ENCODE assay signal across 4 cellular contexts in the genomic region with DNA sequence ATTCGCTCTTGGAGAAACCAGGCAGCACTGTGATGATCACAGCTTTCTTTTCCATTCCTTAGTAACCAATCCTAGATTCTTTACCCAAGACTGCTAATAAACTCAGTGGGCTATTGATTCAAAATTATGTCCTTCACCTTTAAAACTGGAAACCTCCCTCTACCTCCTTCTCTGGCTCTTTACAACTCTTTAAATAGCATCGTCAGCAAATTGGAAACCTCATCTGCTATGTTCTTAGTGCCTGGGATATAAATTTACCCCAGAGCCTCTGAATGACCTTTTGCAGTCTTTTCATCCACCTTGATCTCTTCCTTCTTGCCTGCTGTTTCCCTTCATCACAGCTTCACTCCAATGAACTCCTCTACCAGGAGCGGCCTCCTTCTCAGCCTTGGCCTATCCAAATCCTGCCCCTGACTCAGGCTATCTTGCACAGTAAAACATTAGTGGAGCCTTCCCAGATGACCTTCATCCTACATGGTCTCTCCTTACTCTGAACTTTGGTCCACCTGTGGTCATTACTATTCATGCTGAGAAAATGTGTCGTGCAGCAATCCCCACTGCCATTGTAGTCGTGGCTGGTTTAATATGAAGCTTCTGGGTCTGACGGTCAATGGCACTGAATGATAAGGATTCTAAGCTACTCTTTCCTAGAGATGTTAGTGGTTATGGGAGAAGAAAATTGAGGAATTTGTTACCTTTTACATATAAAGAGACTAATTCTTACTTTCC.
TF ChIP-seq lines count a peak whose summit lies in the region.

No MANE protein-coding gene starts in this region.

TF ChIP-seq in SK-N-SH, 30 proteins besides CTCF, POLR2A, EP300 and RAD21:
- no peak for TF ChIP-seq RFX5 (IDR thresholded peaks at IDR 0.05; ENCODE audit: low read length)
- TF ChIP-seq MEF2A (IDR thresholded peaks at IDR 0.05; ENCODE audit: borderline replicate concordance, low read depth), result no peak
- no peak for TF ChIP-seq IRF3 (IDR thresholded peaks at IDR 0.05; ENCODE audit: low read depth, low read length)
- no peak for TF ChIP-seq JUND (IDR thresholded peaks at IDR 0.05)

TF ChIP-seq in SK-N-SH treated with all-trans-retinoic acid at 6 μM for 48 hours, 23 proteins besides CTCF, POLR2A, EP300 and RAD21:
- TF ChIP-seq BACH2 (CRISPR knock-in tag; IDR thresholded peaks at IDR 0.05; ENCODE audit: borderline replicate concordance) (no peak), ZNF70 (CRISPR knock-in tag; IDR thresholded peaks at IDR 0.05) (no peak), RARB (CRISPR knock-in tag; IDR thresholded peaks at IDR 0.05) (no peak), ZFP3 (CRISPR knock-in tag; IDR thresholded peaks at IDR 0.05) (no peak), SNAI2 (CRISPR knock-in tag; IDR thresholded peaks at IDR 0.05) (no peak), CSDC2 (CRISPR knock-in tag; IDR thresholded peaks at IDR 0.05) (no peak), GLIS3 (CRISPR knock-in tag; IDR thresholded peaks at IDR 0.05) (no peak), ISL1 (CRISPR knock-in tag; IDR thresholded peaks at IDR 0.05) (no peak), ZNF565 (CRISPR knock-in tag; conservative IDR thresholded peaks at IDR 0.05; ENCODE audit: low read depth) (no peak), ZC3H10 (CRISPR knock-in tag; IDR thresholded peaks at IDR 0.05) (no peak), POU6F1 (CRISPR knock-in tag; IDR thresholded peaks at IDR 0.05; ENCODE audit: borderline replicate concordance, low read depth) (no peak), ARNTL (CRISPR knock-in tag; IDR thresholded peaks at IDR 0.05; ENCODE audit: borderline replicate concordance, low read depth) (no peak), TCF4 (CRISPR knock-in tag; IDR thresholded peaks at IDR 0.05; ENCODE audit: borderline replicate concordance) (no peak), TOX (CRISPR knock-in tag; IDR thresholded peaks at IDR 0.05; ENCODE audit: borderline replicate concordance) (no peak), ZFP30 (CRISPR knock-in tag; IDR thresholded peaks at IDR 0.05) (no peak), CSRNP3 (CRISPR knock-in tag; IDR thresholded peaks at IDR 0.05) (no peak)
TF ChIP-seq in SK-N-SH treated with all-trans-retinoic acid at 6 μM for 48 hours: peak in this region for 0.

TF ChIP-seq in IMR-90, 13 proteins besides CTCF, POLR2A, EP300 and RAD21:
- TF ChIP-seq MXI1 (IDR thresholded peaks at IDR 0.05; ENCODE audit: borderline replicate concordance, low read depth, low read length) (no peak), ELK1 (IDR thresholded peaks at IDR 0.05; ENCODE audit: borderline replicate concordance, low read depth, low read length) (no peak), MAFK (IDR thresholded peaks at IDR 0.05; ENCODE audit: low read depth, low read length) (peak; percentile 96), FOS (IDR thresholded peaks at IDR 0.05; ENCODE audit: low read depth, low read length) (no peak), SMC3 (IDR thresholded peaks at IDR 0.05; ENCODE audit: low read depth, low read length) (no peak), BHLHE40 (IDR thresholded peaks at IDR 0.05; ENCODE audit: low read depth, low read length) (no peak)

TF ChIP-seq in K562, 482 proteins besides CTCF, POLR2A, EP300 and RAD21:
- TF ChIP-seq NEUROD1 (IDR thresholded peaks at IDR 0.05; ENCODE audit: borderline replicate concordance, low read depth, low read length, partially characterized antibody), result no peak
- TF ChIP-seq MAFK (IDR thresholded peaks at IDR 0.05; ENCODE audit: low read length), result peak; percentile 92
- no peak for TF ChIP-seq SRF (CRISPR knock-in tag; IDR thresholded peaks at IDR 0.05)
- peak; percentile 93 for TF ChIP-seq ZNF316 (IDR thresholded peaks at IDR 0.05)
- no peak for TF ChIP-seq FUS (optimal IDR thresholded peaks at IDR 0.05; ENCODE audit: low read depth, low read length)
- no peak for TF ChIP-seq NCOA2 (IDR thresholded peaks at IDR 0.05; ENCODE audit: partially characterized antibody in 2 of 2)
- TF ChIP-seq C11orf30 (IDR thresholded peaks at IDR 0.05; ENCODE audit: low read depth), result peak; percentile 83
- peak; percentile 90 for TF ChIP-seq MAFF (IDR thresholded peaks at IDR 0.05; ENCODE audit: low read length)
- TF ChIP-seq MAFG (tag; conservative IDR thresholded peaks at IDR 0.05), result peak; percentile 76
TF ChIP-seq in K562: peak in this region for 5.
